ENCODE assay signal across 8 cellular contexts in the genomic region with DNA sequence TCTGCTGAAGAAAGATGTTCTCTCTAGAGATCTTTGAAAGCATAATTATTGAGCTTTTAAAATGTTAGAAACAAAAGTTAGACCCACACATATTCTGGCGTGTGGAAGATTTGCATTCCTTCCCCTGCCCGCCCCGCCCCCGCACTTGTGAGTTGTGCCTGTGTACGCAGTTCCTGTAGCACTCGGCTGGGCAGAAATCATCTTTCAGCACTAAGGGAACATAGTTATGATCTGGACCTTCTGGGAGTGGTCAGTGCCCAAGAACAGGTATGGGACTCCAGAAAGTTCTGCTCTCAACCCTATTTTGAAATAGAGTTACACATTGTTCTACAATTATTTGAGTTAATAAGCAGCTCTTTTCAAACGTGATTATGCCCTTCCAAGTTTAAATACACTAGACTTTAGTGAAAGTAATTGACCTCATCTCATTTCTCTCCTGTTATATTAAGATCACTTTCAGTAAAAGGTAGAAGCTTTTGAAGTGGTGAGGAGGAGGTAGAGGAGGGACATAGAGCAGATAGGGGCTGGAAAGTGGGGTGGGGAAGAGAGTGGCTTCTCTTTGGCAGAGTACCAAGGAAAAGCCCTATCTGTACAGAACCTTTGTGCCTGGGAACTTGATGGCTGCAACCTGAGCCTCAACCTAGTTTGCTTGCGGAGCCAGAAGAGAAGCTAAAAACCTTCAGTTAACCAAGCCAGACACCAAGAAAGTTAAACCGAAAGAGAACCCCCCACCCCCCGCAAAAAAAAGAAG. TPM values are rescaled to one million over a fixed set of nuclear protein-coding genes. Genes with fewer than 3 reads are reported as not detected.
DNase-seq lines count a peak whose midpoint lies in the region; ATAC-seq and TF ChIP-seq lines count a peak whose summit lies in the region.

No MANE protein-coding gene starts in this region.

- H3K9me3 ChIP-seq in T-helper 17 cell (ENCODE audit: control insufficient read depth, low read length, poor library complexity, severe bottlenecking), result no peaks in the 10 kb centered on the region

- TF ChIP-seq CTCF in 22Rv1 (IDR thresholded peaks at IDR 0.05), result no peak
- TF ChIP-seq CTCF in fibroblast of mammary gland (conservative IDR thresholded peaks at IDR 0.05; ENCODE audit: control insufficient read depth, insufficient read depth, low read depth, low read length), result no peak

- ATAC-seq in GM19395 (IDR thresholded peaks at IDR 0.05; ENCODE audit: unreplicated experiment), result peak; percentile 68
- ATAC-seq in T-helper 17 cell, result peak; percentile 50

- peak overlapping the region; percentile 76 for H3K27ac Mint-ChIP-seq in T-helper 17 cell

- H3K4me1 Mint-ChIP-seq in T-helper 17 cell, result peaks cover 35% of the 10 kb centered on the region

- no peak overlapping the region for H3K4me3 ChIP-seq in fibroblast of mammary gland (ENCODE audit: control insufficient read depth, low read depth, low read length)

- no peaks in the 10 kb centered on the region for H3K36me3 Mint-ChIP-seq in T-helper 17 cell (ENCODE audit: low read depth)

- H3K4me3 Mint-ChIP-seq in T-helper 17 cell, result peak overlapping the region; percentile 56

- H3K27me3 Mint-ChIP-seq in T-helper 17 cell, result no peaks in the 10 kb centered on the region

- DNase-seq in T-helper 17 cell, result no peak
- DNase-seq in fibroblast of mammary gland (ENCODE audit: low read depth), result peak; percentile 51
- peak; percentile 12 to 41 (median 34) for DNase-seq in stimulated activated CD4-positive, alpha-beta T cell treated with anti-CD3 and anti-CD28 coated beads, Interleukin-12 subunit alpha, Interleukin-12 subunit beta, amount 100 ng/mL, for 48 hours (ENCODE audit: low read depth in 2 of 3, low spot score in 1 of 3)
- no peak for DNase-seq in GF-D8 (lab: John Stamatoyannopoulos, UW)
- no peak for DNase-seq in RPMI8226
- DNase-seq in H4 (ENCODE audit: low spot score), result no peak

- peak overlapping the region; percentile 95 for H3K27ac ChIP-seq in 22Rv1

RNA-seq across cellular contexts. Expression of gene BLVRA, which starts 5.7 kb away (rescaled TPM):
- total RNA-seq in T-helper 17 cell, result 10 to 100 TPM; 26.2 to 29.7 TPM
- 86.1 and 109 TPM in 2 replicates for total RNA-seq in H4 (2014; rRNA removed; shearing (Covaris generic))

RNA-seq across cellular contexts. Expression of gene COA1, which starts 34.9 kb away (rescaled TPM):
- total RNA-seq in T-helper 17 cell, result 10 to 100 TPM; 51.1 to 55.0 TPM
- 117 and 154 TPM in 2 replicates for total RNA-seq in H4 (2014; rRNA removed; shearing (Covaris generic))

Comparison
In these comparisons a context has a peak if more than half of its experiments do, and no peak if none do; other contexts are left out.
1. DNase-seq: peak in fibroblast of mammary gland (single experiment) and stimulated activated CD4-positive, alpha-beta T cell treated with anti-CD3 and anti-CD28 coated beads, Interleukin-12 subunit alpha, Interleukin-12 subunit beta, amount 100 ng/mL, for 48 hours (3 of 3); none in T-helper 17 cell (0 of 3), GF-D8 (single experiment), RPMI8226 (single experiment) and H4 (single experiment).